1 cellular context compared by ENCODE assay signal in the genomic region with DNA sequence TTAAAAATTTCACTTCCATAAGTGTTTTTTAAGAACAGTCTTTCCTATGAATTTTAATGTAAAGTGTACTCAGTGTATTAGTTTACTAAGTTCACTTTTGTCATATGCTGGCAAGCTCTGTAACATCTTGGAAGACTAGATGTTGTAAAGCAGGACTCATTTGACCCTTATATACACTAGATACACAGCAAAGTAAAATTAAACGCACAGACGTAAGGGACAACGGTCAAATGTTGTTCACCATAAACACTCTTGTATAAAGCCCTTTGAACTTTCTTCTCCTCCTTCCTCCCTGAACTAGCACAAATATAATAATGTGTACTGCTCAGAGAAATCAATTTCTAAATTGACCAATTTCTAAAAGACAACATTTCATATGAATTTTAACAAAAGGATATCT.
TF ChIP-seq lines count a peak whose summit lies in the region.

No MANE protein-coding gene starts in this region.

TF ChIP-seq in K562, 482 proteins besides CTCF, POLR2A, EP300 and RAD21 (continued from another document):
- TF ChIP-seq, protein P1, sequence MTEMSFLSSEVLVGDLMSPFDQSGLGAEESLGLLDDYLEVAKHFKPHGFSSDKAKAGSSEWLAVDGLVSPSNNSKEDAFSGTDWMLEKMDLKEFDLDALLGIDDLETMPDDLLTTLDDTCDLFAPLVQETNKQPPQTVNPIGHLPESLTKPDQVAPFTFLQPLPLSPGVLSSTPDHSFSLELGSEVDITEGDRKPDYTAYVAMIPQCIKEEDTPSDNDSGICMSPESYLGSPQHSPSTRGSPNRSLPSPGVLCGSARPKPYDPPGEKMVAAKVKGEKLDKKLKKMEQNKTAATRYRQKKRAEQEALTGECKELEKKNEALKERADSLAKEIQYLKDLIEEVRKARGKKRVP (CRISPR knock-in tag; IDR thresholded peaks at IDR 0.05): no peak
- no peak for TF ChIP-seq ZNF518B (CRISPR knock-in tag; IDR thresholded peaks at IDR 0.05)
- no peak for TF ChIP-seq ZNF12 (CRISPR knock-in tag; IDR thresholded peaks at IDR 0.05)
- TF ChIP-seq TOE1 (IDR thresholded peaks at IDR 0.05; ENCODE audit: borderline replicate concordance): no peak
- no peak for TF ChIP-seq TOE1 (CRISPR knock-in tag; IDR thresholded peaks at IDR 0.05; ENCODE audit: borderline replicate concordance, low read depth)
- TF ChIP-seq ZNF766 (CRISPR knock-in tag; conservative IDR thresholded peaks at IDR 0.05): no peak
- TF ChIP-seq SRSF7 (optimal IDR thresholded peaks at IDR 0.05; ENCODE audit: low read depth, low read length): no peak
- TF ChIP-seq ZNF239 (CRISPR knock-in tag; IDR thresholded peaks at IDR 0.05): no peak
- TF ChIP-seq, protein P2, sequence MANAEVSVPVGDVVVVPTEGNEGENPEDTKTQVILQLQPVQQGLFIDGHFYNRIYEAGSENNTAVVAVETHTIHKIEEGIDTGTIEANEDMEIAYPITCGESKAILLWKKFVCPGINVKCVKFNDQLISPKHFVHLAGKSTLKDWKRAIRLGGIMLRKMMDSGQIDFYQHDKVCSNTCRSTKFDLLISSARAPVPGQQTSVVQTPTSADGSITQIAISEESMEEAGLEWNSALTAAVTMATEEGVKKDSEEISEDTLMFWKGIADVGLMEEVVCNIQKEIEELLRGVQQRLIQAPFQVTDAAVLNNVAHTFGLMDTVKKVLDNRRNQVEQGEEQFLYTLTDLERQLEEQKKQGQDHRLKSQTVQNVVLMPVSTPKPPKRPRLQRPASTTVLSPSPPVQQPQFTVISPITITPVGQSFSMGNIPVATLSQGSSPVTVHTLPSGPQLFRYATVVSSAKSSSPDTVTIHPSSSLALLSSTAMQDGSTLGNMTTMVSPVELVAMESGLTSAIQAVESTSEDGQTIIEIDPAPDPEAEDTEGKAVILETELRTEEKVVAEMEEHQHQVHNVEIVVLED (CRISPR knock-in tag; IDR thresholded peaks at IDR 0.05): no peak
- TF ChIP-seq, protein P3, sequence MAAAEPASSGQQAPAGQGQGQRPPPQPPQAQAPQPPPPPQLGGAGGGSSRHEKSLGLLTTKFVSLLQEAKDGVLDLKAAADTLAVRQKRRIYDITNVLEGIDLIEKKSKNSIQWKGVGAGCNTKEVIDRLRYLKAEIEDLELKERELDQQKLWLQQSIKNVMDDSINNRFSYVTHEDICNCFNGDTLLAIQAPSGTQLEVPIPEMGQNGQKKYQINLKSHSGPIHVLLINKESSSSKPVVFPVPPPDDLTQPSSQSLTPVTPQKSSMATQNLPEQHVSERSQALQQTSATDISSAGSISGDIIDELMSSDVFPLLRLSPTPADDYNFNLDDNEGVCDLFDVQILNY (CRISPR knock-in tag; IDR thresholded peaks at IDR 0.05): no peak
- TF ChIP-seq EGR1 (conservative IDR thresholded peaks at IDR 0.05): no peak
- TF ChIP-seq NR2C1 (IDR thresholded peaks at IDR 0.05): no peak
- no peak for TF ChIP-seq NR2C1 (tag; IDR thresholded peaks at IDR 0.05)
- no peak for TF ChIP-seq ZNF444 (CRISPR knock-in tag; IDR thresholded peaks at IDR 0.05)
- TF ChIP-seq TAL1 (IDR thresholded peaks at IDR 0.05): no peak
- TF ChIP-seq MECOM (CRISPR knock-in tag; IDR thresholded peaks at IDR 0.05): no peak
